In the genomic region with DNA sequence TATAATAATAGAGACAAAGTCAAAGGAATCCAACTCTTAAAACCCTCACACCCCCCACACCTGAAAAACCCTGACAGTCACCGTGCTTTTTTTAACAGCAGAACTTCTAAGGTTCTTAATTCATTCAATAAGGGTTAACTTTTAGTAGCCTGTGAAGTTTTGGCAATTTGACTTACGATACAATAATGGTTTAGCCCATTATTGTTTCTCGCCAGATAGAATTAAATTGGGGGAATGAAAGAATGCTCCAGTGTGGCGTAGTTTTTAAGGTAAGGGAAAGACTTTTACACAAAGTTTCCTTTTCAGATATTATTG, we compare ENCODE assay signal across 8 cellular contexts. TPM values are rescaled to one million over a fixed set of nuclear protein-coding genes. Genes with fewer than 3 reads are reported as not detected.
DNase-seq lines count a peak whose midpoint lies in the region; ATAC-seq and TF ChIP-seq lines count a peak whose summit lies in the region.

No MANE protein-coding gene starts in this region.

- peak overlapping the region; percentile 61 for H3K27ac ChIP-seq in OCI-LY1 (ENCODE audit: low read depth, low read length, poor library complexity, severe bottlenecking)
- H3K27ac ChIP-seq in esophagus muscularis mucosa (replicated peaks in 1 of 4): peak overlapping the region; percentile 84 to 93 (median 86)

- WGBS in esophagus muscularis mucosa: 32% methylated on average over 4 of the region's 4 CpGs

- H3K79me2 ChIP-seq in OCI-LY1 (ENCODE audit: insufficient read depth, low read length): peaks cover 23% of the 10 kb centered on the region

- ATAC-seq in GM19397 (IDR thresholded peaks at IDR 0.05; ENCODE audit: unreplicated experiment): peak; percentile 9

- peak overlapping the region; percentile 85 for H3K9ac ChIP-seq in OCI-LY1 (ENCODE audit: low read length)

- H3K4me3 ChIP-seq in OCI-LY1 (ENCODE audit: low read depth, low read length, poor library complexity, severe bottlenecking): peak overlapping the region; percentile 89
- peak overlapping the region; percentile 72 to 81 (median 78) for H3K4me3 ChIP-seq in esophagus muscularis mucosa
- H3K4me3 ChIP-seq in retinal pigment epithelial cell (ENCODE audit: low read length): peak overlapping the region; percentile 81

- H3F3A ChIP-seq in OCI-LY1 (ENCODE audit: insufficient read depth, low read length): no peaks in the 10 kb centered on the region

- H3K9me3 ChIP-seq in OCI-LY1 (ENCODE audit: low read length) (no peaks in the 10 kb centered on the region), esophagus muscularis mucosa (no peaks in the 10 kb centered on the region)

- DNase-seq in esophagus muscularis mucosa (ENCODE audit: extremely low spot score) (no peak), retinal pigment epithelial cell (ENCODE audit: low read depth) (no peak), mesenteric fat pad (ENCODE audit: low spot score) (no peak), D341Med (ENCODE audit: low spot score) (no peak), kidney glomerular epithelial cell (lab: John Stamatoyannopoulos, UW) (no peak)
- DNase-seq in stimulated activated CD4-positive, alpha-beta T cell treated with anti-CD3 and anti-CD28 coated beads, Interleukin-4, amount 100 ng/mL, for 1 hour: no peak

- TF ChIP-seq EP300 in esophagus muscularis mucosa (IDR thresholded peaks at IDR 0.05): no peak

- TF ChIP-seq CTCF in OCI-LY1 (IDR thresholded peaks at IDR 0.05; ENCODE audit: low read length): no peak
- no peak for TF ChIP-seq CTCF in esophagus muscularis mucosa (IDR thresholded peaks at IDR 0.05)
- no peak for TF ChIP-seq CTCF in retinal pigment epithelial cell (conservative IDR thresholded peaks at IDR 0.05; ENCODE audit: low read depth, low read length)

- H3K36me3 ChIP-seq in OCI-LY1 (ENCODE audit: insufficient read depth, low read length) (peaks cover 29% of the 10 kb centered on the region; the same call in 1 of the 2 replicates), esophagus muscularis mucosa (peaks cover 0 to 20% (median 8%) of the 10 kb centered on the region in 4 donors)

- TF ChIP-seq POLR2A in esophagus muscularis mucosa (IDR thresholded peaks at IDR 0.05; ENCODE audit: low read depth): no peak

- H3K4me2 ChIP-seq in OCI-LY1 (ENCODE audit: low read length): peak overlapping the region; percentile 96

- peak overlapping the region; percentile 88 for H2AFZ ChIP-seq in OCI-LY1 (ENCODE audit: low read length)

- H3K4me1 ChIP-seq in OCI-LY1 (ENCODE audit: insufficient read depth, low read length, severe bottlenecking): peaks cover 28% of the 10 kb centered on the region
- peaks cover 0 to 23% (median 21%) of the 10 kb centered on the region in 4 donors for H3K4me1 ChIP-seq in esophagus muscularis mucosa

- H3K9me2 ChIP-seq in OCI-LY1 (ENCODE audit: low read depth, low read length): no peaks in the 10 kb centered on the region

- H3K27me3 ChIP-seq in OCI-LY1 (ENCODE audit: insufficient read depth, low read length) (no peaks in the 10 kb centered on the region), esophagus muscularis mucosa (no peaks in the 10 kb centered on the region)

- H4K20me1 ChIP-seq in OCI-LY1 (ENCODE audit: insufficient read depth, low read length): no peaks in the 10 kb centered on the region

- intact Hi-C loops in esophagus muscularis mucosa (cut with DNase I): loop anchor here (5.0 kb wide), 1 partner anchor 108 kb away; the partner anchor contains the start of gene YBX3

RNA-seq across cellular contexts. Expression of gene MAGOHB, which starts 0.6 kb away (rescaled TPM):
- 10 to 100 TPM in 3 of 4 donors, 1 to 10 TPM in 1; 10.0 to 14.2 (median 11.3) TPM for total RNA-seq in esophagus muscularis mucosa
- total RNA-seq in mesenteric fat pad: 17.7 TPM

RNA-seq across cellular contexts. Expression of gene STYK1, which starts 59.8 kb away (rescaled TPM):
- 1 to 10 TPM in 1 of 4 donors, under 1 TPM in 1, not detected in 2; 0.50 to 1.2 TPM for total RNA-seq in esophagus muscularis mucosa
- total RNA-seq in mesenteric fat pad: not detected
